Comparison of ENCODE assay signal across 1 cellular context in the genomic region with DNA sequence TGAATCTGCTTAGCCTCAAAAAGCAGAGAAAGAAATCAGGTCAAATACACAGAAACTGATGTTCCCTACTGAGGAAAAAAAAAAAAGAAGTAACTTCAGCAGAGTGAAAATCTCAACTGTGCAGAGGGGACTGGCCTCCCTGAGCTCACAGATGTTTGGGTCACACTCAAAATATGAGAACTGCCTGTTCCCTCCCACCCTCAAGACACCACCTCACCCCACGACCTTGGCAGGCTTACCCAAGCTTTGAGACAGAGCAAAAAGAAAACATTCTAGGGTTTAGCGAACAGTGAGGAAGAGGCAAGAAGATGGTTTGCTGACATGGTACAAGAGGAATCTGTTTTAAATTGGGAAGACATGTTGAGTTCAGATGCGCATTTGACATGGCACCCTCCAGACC.
TF ChIP-seq lines count a peak whose summit lies in the region.

No MANE protein-coding gene starts in this region.

TF ChIP-seq in SK-N-SH treated with all-trans-retinoic acid at 6 μM for 48 hours, 23 proteins besides CTCF, POLR2A, EP300 and RAD21 (continued from another document):
- no peak for TF ChIP-seq RARB (CRISPR knock-in tag; IDR thresholded peaks at IDR 0.05)
- TF ChIP-seq ZFP30 (CRISPR knock-in tag; IDR thresholded peaks at IDR 0.05) = no peak
